ENCODE assay signal across 9 cellular contexts in the genomic region with DNA sequence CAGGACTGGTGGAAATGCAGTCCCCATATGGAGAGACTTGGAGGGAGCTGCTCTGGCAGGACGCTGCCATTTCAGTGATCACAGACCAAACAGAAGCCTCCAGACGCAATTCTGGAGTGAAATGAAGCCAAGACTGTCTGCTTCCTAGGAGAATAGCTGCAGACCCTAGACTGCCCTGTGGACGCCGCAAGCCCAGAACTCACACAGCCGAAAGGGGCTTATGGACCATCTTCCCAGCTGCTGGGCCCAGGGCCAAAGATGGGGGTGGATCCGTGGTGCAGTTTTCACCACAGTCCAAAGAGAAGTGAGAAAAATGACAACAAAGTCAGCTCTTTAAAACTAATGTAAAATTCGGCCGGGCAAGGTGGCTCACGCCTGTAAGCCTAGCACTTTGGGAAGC.
"Had no signal": no experiment of that assay in that cellular context is flagged by ENCODE, and none has a peak within 500 bp of the region (broad histone marks: within the 10 kb centered on the region; RNA-seq: fewer than 3 reads in every experiment).

No MANE protein-coding gene starts in this region.

- H3K4me1 ChIP-seq: HAP-1 had no signal

- H3K4me3 ChIP-seq: GM23248, GM23338, HAP-1 had no signal

- H3K27ac ChIP-seq: GM23248 had no signal

- FAIRE-seq: H54 had no signal

- H2AFZ ChIP-seq: GM23248 had no signal

- H3K4me2 ChIP-seq: GM23338 had no signal

- H3K9ac ChIP-seq: GM23248 had no signal

- H3K36me3 ChIP-seq: HAP-1 had no signal

- H3K9me3 ChIP-seq: HAP-1 had no signal

- DNase-seq: GM23248, GOT3, H7, H9, HCEC 1CT, HFFc6 had no signal
